10 cellular contexts compared by ENCODE assay signal in the genomic region with DNA sequence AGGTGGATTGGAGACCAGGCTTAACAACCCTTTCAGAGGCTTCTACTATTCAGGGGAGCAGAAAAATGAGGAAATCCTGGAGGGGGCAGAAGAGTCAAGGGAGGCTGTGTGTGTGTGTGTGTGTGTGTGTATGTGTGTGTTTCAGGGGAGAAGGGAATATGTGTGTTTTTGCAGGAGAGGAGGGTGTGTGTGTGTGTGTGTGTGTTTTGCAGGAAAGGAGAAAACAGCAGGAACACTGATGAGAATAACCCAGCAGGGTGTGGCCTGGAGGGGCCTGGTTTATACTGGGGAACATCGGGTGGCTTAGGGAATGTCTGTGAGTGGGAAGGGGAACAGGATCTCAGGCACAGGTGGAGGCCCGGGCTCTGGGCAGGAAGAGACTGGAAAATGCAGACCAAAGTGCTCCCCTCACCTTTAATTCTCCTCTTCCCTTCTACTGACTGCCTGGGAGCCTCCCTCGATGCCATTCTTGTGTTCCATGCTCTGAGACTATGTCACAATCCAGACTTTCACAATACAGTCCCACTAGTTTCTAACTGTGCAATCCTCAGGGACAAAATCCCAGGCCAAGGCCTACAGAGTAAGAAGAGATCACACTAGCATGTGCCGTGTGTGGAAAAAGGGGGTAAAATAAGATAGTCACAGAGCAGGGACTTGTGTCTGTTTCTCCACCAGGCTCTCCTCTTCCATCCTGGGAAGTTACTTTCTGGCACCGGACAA. TPM values are rescaled to one million over a fixed set of nuclear protein-coding genes. Genes with fewer than 3 reads are reported as not detected.
A peak's percentile ranks its signal among the peaks of the same experiment; 100 is the strongest.
DNase-seq lines count a peak whose midpoint lies in the region; ATAC-seq and TF ChIP-seq lines count a peak whose summit lies in the region.
"Had no signal": no experiment of that assay in that cellular context is flagged by ENCODE, and none has a peak within 500 bp of the region (broad histone marks: within the 10 kb centered on the region; RNA-seq: fewer than 3 reads in every experiment).

No MANE protein-coding gene starts in this region.

- H3K27me3 ChIP-seq in Loucy (ENCODE audit: insufficient read depth, low read length, poor library complexity, severe bottlenecking): no peaks in the 10 kb centered on the region
- H3K27me3 ChIP-seq in neural progenitor cell: no peaks in the 10 kb centered on the region

- in situ Hi-C loops in GM13977 (cut with MboI; ENCODE audit: low pct_unique_long_range_greater_than_20kb, low sequenced_read_pairs, unreplicated experiment): no loop called here

- CTCF ChIA-PET in activated CD4-positive, alpha-beta T cell treated with anti-CD3 and anti-CD28 coated beads for 36 hours (lab: Charles Lee): interaction anchor here (1.0 kb wide), 1 partner anchor 127 kb away, joined by 3 read pairs; no protein-coding TSS in a partner anchor

- H3F3A ChIP-seq in Loucy (ENCODE audit: low read depth) (0 out of 2 replicates have a peak, but pooled peaks cover 4% of the 10 kb centered on the region), neural progenitor cell (ENCODE audit: low read depth) (peaks cover 32% of the 10 kb centered on the region)

- intact Hi-C loops in activated CD4-positive, alpha-beta T cell treated with anti-CD3 and anti-CD28 coated beads for 36 hours (cut with DNase I, micrococcal nuclease): no loop called here

- H3K4me1 ChIP-seq in Loucy (ENCODE audit: insufficient read depth, low read length, poor library complexity, severe bottlenecking): peaks cover 30% of the 10 kb centered on the region
- H3K4me1 ChIP-seq in neural progenitor cell: peaks cover 47% of the 10 kb centered on the region

- DNase-seq in fibroblast of gingiva (ENCODE audit: low read depth): peak; percentile 80
- no peak for DNase-seq in neural progenitor cell (ENCODE audit: low spot score)
- DNase-seq in activated CD4-positive, alpha-beta T cell treated with anti-CD3 and anti-CD28 coated beads for 36 hours: no peak
- DNase-seq in GM13977 (ENCODE audit: low spot score): no peak
- no peak for DNase-seq in DMS153 (lab: John Stamatoyannopoulos, UW)
- no peak for DNase-seq in stimulated activated CD4-positive, alpha-beta T cell treated with anti-CD3 and anti-CD28 coated beads, Interleukin-4, amount 100 ng/mL, for 1 hour
- DNase-seq: amniotic stem cell, EL had no signal

- peak overlapping the region; percentile 36 for H3K4me2 ChIP-seq in Loucy (ENCODE audit: low read depth, low read length, poor library complexity, severe bottlenecking)
- peak overlapping the region; percentile 54 for H3K4me2 ChIP-seq in neural progenitor cell

- H3K4me3 ChIP-seq in Loucy (ENCODE audit: low read length, poor library complexity, severe bottlenecking) (peak overlapping the region; percentile 38), neural progenitor cell (no peak overlapping the region)

- H2AFZ ChIP-seq in Loucy (ENCODE audit: low read length) (no peak overlapping the region), neural progenitor cell (replicated peaks) (no peak overlapping the region)

- H3K9me3 ChIP-seq in Loucy (ENCODE audit: insufficient read depth, low read depth, low read length) (no peaks in the 10 kb centered on the region), neural progenitor cell (ENCODE audit: low read depth) (no peaks in the 10 kb centered on the region)

- no peaks in the 10 kb centered on the region for H3K9me2 ChIP-seq in Loucy (replicated peaks; ENCODE audit: low read depth, low read length)

- TF ChIP-seq CTCF in C4-2B (conservative IDR thresholded peaks at IDR 0.05) (no peak), Loucy (conservative IDR thresholded peaks at IDR 0.05; ENCODE audit: low read length) (no peak), neural progenitor cell (IDR thresholded peaks at IDR 0.05) (no peak), GM13977 (IDR thresholded peaks at IDR 0.05; ENCODE audit: extremely low read depth, insufficient read depth, missing control alignments) (no peak)

- peaks cover 7% of the 10 kb centered on the region for H3K27me3 Mint-ChIP-seq in neural progenitor cell (ENCODE audit: insufficient read depth, low read depth)
- H3K27me3 Mint-ChIP-seq in activated CD4-positive, alpha-beta T cell treated with anti-CD3 and anti-CD28 coated beads for 36 hours: no peaks in the 10 kb centered on the region

- POLR2A ChIA-PET in activated CD4-positive, alpha-beta T cell treated with anti-CD3 and anti-CD28 coated beads for 36 hours (lab: Charles Lee): no interaction called here

- peaks cover 2% of the 10 kb centered on the region for H3K9me3 Mint-ChIP-seq in neural progenitor cell
- no peaks in the 10 kb centered on the region for H3K9me3 Mint-ChIP-seq in activated CD4-positive, alpha-beta T cell treated with anti-CD3 and anti-CD28 coated beads for 36 hours (ENCODE audit: low read depth)

- H4K20me1 ChIP-seq in Loucy (ENCODE audit: insufficient read depth, low read length, poor library complexity, severe bottlenecking) (no peaks in the 10 kb centered on the region), neural progenitor cell (ENCODE audit: low read depth) (peaks cover 3% of the 10 kb centered on the region)

- H3K9ac ChIP-seq in Loucy (ENCODE audit: low read depth, low read length, poor library complexity, severe bottlenecking) (peak overlapping the region; percentile 33), neural progenitor cell (no peak overlapping the region)

- H3K79me2 ChIP-seq in Loucy (ENCODE audit: insufficient read depth, low read length): peaks cover 32% of the 10 kb centered on the region; the same call in 1 of the 2 replicates
- H3K79me2 ChIP-seq in neural progenitor cell (ENCODE audit: low read depth): no peaks in the 10 kb centered on the region

- peak overlapping the region; percentile 4 for H3K4me3 Mint-ChIP-seq in neural progenitor cell
- H3K4me3 Mint-ChIP-seq in activated CD4-positive, alpha-beta T cell treated with anti-CD3 and anti-CD28 coated beads for 36 hours: no peak overlapping the region

- no peak for ATAC-seq in activated CD4-positive, alpha-beta T cell treated with anti-CD3 and anti-CD28 coated beads for 36 hours

- H3K36me3 Mint-ChIP-seq in neural progenitor cell: no peaks in the 10 kb centered on the region
- peaks cover 2% of the 10 kb centered on the region for H3K36me3 Mint-ChIP-seq in activated CD4-positive, alpha-beta T cell treated with anti-CD3 and anti-CD28 coated beads for 36 hours (ENCODE audit: low read depth)

- H3K27ac ChIP-seq in C4-2B (peak overlapping the region; percentile 100), neural progenitor cell (no peak overlapping the region)

- no peaks in the 10 kb centered on the region for H3K36me3 ChIP-seq in Loucy (ENCODE audit: insufficient read depth, low read length)
- no peaks in the 10 kb centered on the region for H3K36me3 ChIP-seq in neural progenitor cell

- peak overlapping the region; percentile 13 for H3K27ac Mint-ChIP-seq in neural progenitor cell
- no peak overlapping the region for H3K27ac Mint-ChIP-seq in activated CD4-positive, alpha-beta T cell treated with anti-CD3 and anti-CD28 coated beads for 36 hours

- peaks cover 46% of the 10 kb centered on the region for H3K4me1 Mint-ChIP-seq in neural progenitor cell
- peaks cover 16% of the 10 kb centered on the region for H3K4me1 Mint-ChIP-seq in activated CD4-positive, alpha-beta T cell treated with anti-CD3 and anti-CD28 coated beads for 36 hours

RNA-seq across cellular contexts. Expression of a gene that starts 10.0 kb away (rescaled TPM):
- total RNA-seq in neural progenitor cell (ENCODE audit: low replicate concordance): 28.2 and 33.7 TPM in 2 replicates
- 10 to 100 TPM; 53.1 to 61.4 TPM for total RNA-seq in activated CD4-positive, alpha-beta T cell treated with anti-CD3 and anti-CD28 coated beads for 36 hours

RNA-seq across cellular contexts. Expression of a gene that starts 33.8 kb away (rescaled TPM):
- total RNA-seq in neural progenitor cell (ENCODE audit: low replicate concordance): not detected in 2 replicates
- not detected for total RNA-seq in activated CD4-positive, alpha-beta T cell treated with anti-CD3 and anti-CD28 coated beads for 36 hours
